In genomic region chr7:93551063-93551895, GRCh38 we compare ENCODE assay signal across 8 cellular contexts. TPM values are rescaled to one million over a fixed set of nuclear protein-coding genes. Genes with fewer than 3 reads are reported as not detected.
DNase-seq lines count a peak whose midpoint lies in the region; ATAC-seq and TF ChIP-seq lines count a peak whose summit lies in the region.

No MANE protein-coding gene starts in this region.

- no peak overlapping the region for H3K4me3 ChIP-seq in mucosa of descending colon

- ATAC-seq in mucosa of descending colon (no peak), GM18870 (IDR thresholded peaks at IDR 0.05; ENCODE audit: unreplicated experiment) (no peak)

- no peaks in the 10 kb centered on the region for H3K9me3 ChIP-seq in mucosa of descending colon

- intact Hi-C loops in mucosa of descending colon (cut with DNase I, micrococcal nuclease) = no loop called here

- DNase-seq in NCI-H2107 treated with DMSO at 0.1 percent for 48 hours (lab: John Stamatoyannopoulos, UW; ENCODE audit: unreplicated experiment) (peak; percentile 18), NCI-H2107 (lab: John Stamatoyannopoulos, UW) (no peak), LoVo (ENCODE audit: low spot score) (peak; percentile 49), astrocyte of the hippocampus (ENCODE audit: low read depth, low spot score) (peak; percentile 65), mucosa of descending colon (peak in 1 of 3 donors; percentile 39), islet precursor cell (no peak), NCI-H187 (lab: John Stamatoyannopoulos, UW) (no peak)

- H3K36me3 ChIP-seq in mucosa of descending colon (ENCODE audit: low read depth) = no peaks in the 10 kb centered on the region

- TF ChIP-seq CTCF in mucosa of descending colon (IDR thresholded peaks at IDR 0.05) = peak; percentile 14

- no peaks in the 10 kb centered on the region for H3K4me1 ChIP-seq in mucosa of descending colon (ENCODE audit: low read depth)

RNA-seq across cellular contexts. Expression of gene CALCR, which starts 23.2 kb away (rescaled TPM):
- total RNA-seq in mucosa of descending colon = not detected

Comparison
In these comparisons a context has a peak if more than half of its experiments do, and no peak if none do; other contexts are left out.
1. DNase-seq: peak in NCI-H2107 treated with DMSO at 0.1 percent for 48 hours (single experiment), LoVo (single experiment) and astrocyte of the hippocampus (single experiment); none in NCI-H2107 (single experiment), islet precursor cell (single experiment) and NCI-H187 (0 of 2).